ENCODE assay signal across 21 cellular contexts in the genomic region with DNA sequence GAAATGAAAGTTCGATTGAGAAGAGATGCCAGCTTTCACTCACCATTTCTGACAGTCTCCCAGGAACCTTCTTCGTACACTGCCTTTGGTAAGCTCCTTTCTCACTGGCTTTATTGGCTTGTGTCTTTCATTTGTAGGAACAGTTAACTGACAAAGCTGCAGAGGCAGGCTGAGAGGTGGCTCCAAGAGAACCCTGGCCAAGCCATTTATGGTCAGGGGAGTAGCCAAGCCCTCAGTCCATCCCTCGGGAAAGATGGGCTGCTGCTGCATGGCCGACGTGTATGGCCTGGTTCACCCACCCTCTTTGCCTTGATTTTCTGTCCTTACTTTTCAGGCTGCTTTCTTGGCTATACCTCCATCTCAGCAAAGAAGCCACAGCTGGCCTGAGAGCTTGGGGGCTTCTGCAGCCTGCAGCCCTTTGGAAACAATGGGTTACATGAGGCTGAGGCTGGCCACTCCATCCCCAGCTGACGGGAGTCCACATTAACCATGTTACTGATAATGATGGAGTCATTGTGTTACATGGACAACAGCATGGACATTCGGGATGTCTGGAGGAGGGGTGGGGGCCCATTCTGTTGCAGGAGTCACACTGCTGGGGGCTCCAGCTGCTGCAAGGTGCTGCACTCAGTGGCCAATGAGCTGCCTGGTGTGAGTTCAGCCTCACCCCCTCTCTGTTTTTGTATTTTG. TPM values are rescaled to one million over a fixed set of nuclear protein-coding genes. Genes with fewer than 3 reads are reported as not detected.
A peak's percentile ranks its signal among the peaks of the same experiment; 100 is the strongest.
DNase-seq lines count a peak whose midpoint lies in the region; ATAC-seq and TF ChIP-seq lines count a peak whose summit lies in the region.
"Had no signal": no experiment of that assay in that cellular context is flagged by ENCODE, and none has a peak within 500 bp of the region (broad histone marks: within the 10 kb centered on the region; RNA-seq: fewer than 3 reads in every experiment).

A gene with protein sequence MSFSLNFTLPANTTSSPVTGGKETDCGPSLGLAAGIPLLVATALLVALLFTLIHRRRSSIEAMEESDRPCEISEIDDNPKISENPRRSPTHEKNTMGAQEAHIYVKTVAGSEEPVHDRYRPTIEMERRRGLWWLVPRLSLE (minus strand): TSS at position 152 of the 690 bp plus-strand sequence. CDS start 106 bp downstream, at position 46.

- H3K4me1 Mint-ChIP-seq in nephron progenitor cell: peaks cover 15% of the 10 kb centered on the region
- H3K4me1 Mint-ChIP-seq: CD4-positive, alpha-beta memory T cell had no signal

- no peaks in the 10 kb centered on the region for H3K36me3 ChIP-seq in uterus
- no peaks in the 10 kb centered on the region for H3K36me3 ChIP-seq in tibial nerve

- no peak for TF ChIP-seq EP300 in tibial nerve (IDR thresholded peaks at IDR 0.05)

- peak within 1 kb of the TSS; percentile 60 for H3K27ac Mint-ChIP-seq in nephron progenitor cell

- H3K27ac ChIP-seq in substantia nigra (ENCODE audit: low read depth, low read length, poor library complexity, severe bottlenecking): peak within 1 kb of the TSS; percentile 89
- no peak within 1 kb of the TSS for H3K27ac ChIP-seq in uterus
- H3K27ac ChIP-seq in tibial nerve: no peak within 1 kb of the TSS
- H3K27ac ChIP-seq: A549, BLaER1, RWPE1 had no signal

- H3K27me3 ChIP-seq in uterus: peaks cover 0 to 4% of the 10 kb centered on the region in 2 donors
- H3K27me3 ChIP-seq in tibial nerve: no peaks in the 10 kb centered on the region
- H3K27me3 ChIP-seq: BLaER1 had no signal

- H3K36me3 Mint-ChIP-seq in nephron progenitor cell (ENCODE audit: low read depth): no peaks in the 10 kb centered on the region
- H3K36me3 Mint-ChIP-seq: CD4-positive, alpha-beta memory T cell had no signal

- TF ChIP-seq POLR2A in uterus (IDR thresholded peaks at IDR 0.05): no peak
- TF ChIP-seq POLR2A in tibial nerve (IDR thresholded peaks at IDR 0.05): no peak

- intact Hi-C loops in head of caudate nucleus (cut with DNase I): no loop called here
- intact Hi-C loops in uterus (cut with DNase I; ENCODE audit: low total_unique reads): no loop called here

- no peak for ATAC-seq in HG02759 (IDR thresholded peaks at IDR 0.05; ENCODE audit: unreplicated experiment)
- ATAC-seq: A549, HCT116, PC-3 had no signal

- TF ChIP-seq CTCF in nephron progenitor cell (IDR thresholded peaks at IDR 0.05): no peak
- no peak for TF ChIP-seq CTCF in uterus (IDR thresholded peaks at IDR 0.05)
- no peak for TF ChIP-seq CTCF in tibial nerve (IDR thresholded peaks at IDR 0.05)

- no peaks in the 10 kb centered on the region for H3K4me1 ChIP-seq in uterus
- no peaks in the 10 kb centered on the region for H3K4me1 ChIP-seq in tibial nerve
- H3K4me1 ChIP-seq: A549 had no signal

- no peak within 1 kb of the TSS for H3K4me3 Mint-ChIP-seq in nephron progenitor cell
- H3K4me3 Mint-ChIP-seq: CD4-positive, alpha-beta memory T cell had no signal

- H3K9me3 ChIP-seq in uterus (no peaks in the 10 kb centered on the region), tibial nerve (no peaks in the 10 kb centered on the region)
- H3K9me3 ChIP-seq: A549, BLaER1 had no signal

- H3K9me3 Mint-ChIP-seq in nephron progenitor cell: peaks cover 3% of the 10 kb centered on the region

- H3K4me3 ChIP-seq in uterus: no peak within 1 kb of the TSS
- no peak within 1 kb of the TSS for H3K4me3 ChIP-seq in tibial nerve
- H3K4me3 ChIP-seq: A549, BLaER1 had no signal

- DNase-seq in anterior cingulate cortex (lab: John Stamatoyannopoulos, UW) (peak in 31 of 58 donors; percentile 14 to 73 (median 38)), head of caudate nucleus (peak in 33 of 42 donors; percentile 30 to 85 (median 71)), nephron progenitor cell (no peak), substantia nigra (lab: John Stamatoyannopoulos, UW) (peak in 27 of 49 donors; percentile 14 to 73 (median 32)), KG1 (lab: John Stamatoyannopoulos, UW) (no peak), uterus (no peak), tibial nerve (ENCODE audit: low spot score in 2 of 2) (no peak)
- DNase-seq: CD4-positive, alpha-beta memory T cell; DMS153; GDM1; GOT3; NCI-H1092 treated with DMSO at 0.1 percent for 48 hours; NCI-H2107; NCI-H510A treated with DMSO at 0.1 percent for 48 hours; PC-3 had no signal

- WGBS in tibial nerve, 2 donors: 64 to 72% methylated on average over 7 of the region's 7 CpGs

- peaks cover 8% of the 10 kb centered on the region for H3K27me3 Mint-ChIP-seq in nephron progenitor cell (ENCODE audit: low read depth, poor library complexity)

RNA-seq across cellular contexts. Expression of the gene that starts here (rescaled TPM):
- total RNA-seq in uterus (not detected), tibial nerve (not detected)
- total RNA-seq: CD4-positive, alpha-beta memory T cell; Daoy; PC-3 had no signal

Comparison
In these comparisons a context has a peak if more than half of its experiments do, and no peak if none do; other contexts are left out.
1. DNase-seq: peak in anterior cingulate cortex (31 of 58), head of caudate nucleus (33 of 42) and substantia nigra (27 of 49); none in nephron progenitor cell (single experiment), KG1 (single experiment), uterus (0 of 2) and tibial nerve (0 of 2).